Comparison of ENCODE assay signal across 18 cellular contexts in genomic region chr20:32302507-32302872, GRCh38.
"Had no signal": no experiment of that assay in that cellular context is flagged by ENCODE, and none has a peak within 500 bp of the region (broad histone marks: within the 10 kb centered on the region; RNA-seq: fewer than 3 reads in every experiment).

No MANE protein-coding gene starts in this region.

- DNase-seq: activated CD4-positive, alpha-beta T cell treated with anti-CD3 and anti-CD28 coated beads, Interleukin-2, amount 10 ng/mL, durations not matched to agents 7 days and 5 days; activated gamma-delta T cell treated with Interleukin-2 at 50 U/mL for 16 hours; effector memory CD4-positive, alpha-beta T cell; foreskin melanocyte; kidney glomerular epithelial cell; left ventricle myocardium superior; naive thymus-derived CD8-positive, alpha-beta T cell; occipital lobe; psoas muscle; right lobe of liver; SHP77 treated with DMSO at 0.1 percent for 48 hours; T-helper 17 cell had no signal

- H3K36me3 Mint-ChIP-seq: WTC11 had no signal

- H3K4me3 Mint-ChIP-seq: activated CD4-positive, alpha-beta T cell treated with anti-CD3 and anti-CD28 coated beads, Interleukin-2, amount 10 ng/mL, durations not matched to agents 7 days and 5 days; dendritic cell treated with granulocyte-macrophage colony-stimulating factor and Interleukin-4, amounts not matched to agents 40 ng/mL and 50 ng/mL, for 4 days; memory B cell; naive thymus-derived CD8-positive, alpha-beta T cell; T-helper 17 cell; WTC11 had no signal

- ATAC-seq: left ventricle myocardium superior; naive thymus-derived CD8-positive, alpha-beta T cell; psoas muscle; T-helper 17 cell; WTC11 had no signal

- H3K27me3 Mint-ChIP-seq: activated CD4-positive, alpha-beta T cell treated with anti-CD3 and anti-CD28 coated beads, Interleukin-2, amount 10 ng/mL, durations not matched to agents 7 days and 5 days; activated naive CD8-positive, alpha-beta T cell; dendritic cell treated with granulocyte-macrophage colony-stimulating factor and Interleukin-4, amounts not matched to agents 40 ng/mL and 50 ng/mL, for 4 days; memory B cell; naive thymus-derived CD8-positive, alpha-beta T cell; T-helper 17 cell had no signal

- H3K27ac Mint-ChIP-seq: activated CD4-positive, alpha-beta T cell treated with anti-CD3 and anti-CD28 coated beads, Interleukin-2, amount 10 ng/mL, durations not matched to agents 7 days and 5 days; dendritic cell treated with granulocyte-macrophage colony-stimulating factor and Interleukin-4, amounts not matched to agents 40 ng/mL and 50 ng/mL, for 4 days; memory B cell; WTC11 had no signal

- H3K9me3 Mint-ChIP-seq: activated CD4-positive, alpha-beta T cell treated with anti-CD3 and anti-CD28 coated beads, Interleukin-2, amount 10 ng/mL, durations not matched to agents 7 days and 5 days; dendritic cell treated with granulocyte-macrophage colony-stimulating factor and Interleukin-4, amounts not matched to agents 40 ng/mL and 50 ng/mL, for 4 days; memory B cell; naive thymus-derived CD8-positive, alpha-beta T cell; WTC11 had no signal

- H3K4me3 ChIP-seq: breast epithelium, psoas muscle, right lobe of liver, tibial nerve had no signal
